In genomic region chr2:207334631-207335371, GRCh38 we compare ENCODE assay signal across 8 cellular contexts.
DNase-seq lines count a peak whose midpoint lies in the region; ATAC-seq and TF ChIP-seq lines count a peak whose summit lies in the region.

No MANE protein-coding gene starts in this region.

- H2AFZ ChIP-seq in SK-N-SH (ENCODE audit: low read depth): peak overlapping the region; percentile 70; the same call in 1 of the 2 replicates

- 8% methylated on average over 19 of the region's 20 CpGs for WGBS in SK-N-SH (ENCODE audit: low lambda C conversion rate)

- H3K27ac ChIP-seq in SK-N-SH (ENCODE audit: low read depth in 2 of 2, low read length in 1 of 2) (peak overlapping the region; percentile 66 to 99; a peak in 3 of 4 replicates), dorsolateral prefrontal cortex (peak overlapping the region in 39 of 59 donors; percentile 6 to 81 (median 49))

- peak; percentile 41 for ATAC-seq in HG02610 (IDR thresholded peaks at IDR 0.05; ENCODE audit: unreplicated experiment)

- peak overlapping the region; percentile 91 for H3K9ac ChIP-seq in SK-N-SH

- TF ChIP-seq CTCF in GM10248 (IDR thresholded peaks at IDR 0.05; ENCODE audit: control extremely low read depth, extremely low read depth, low read depth, missing control alignments) (no peak), SK-N-SH (IDR thresholded peaks at IDR 0.05) (no peak), dorsolateral prefrontal cortex (IDR thresholded peaks at IDR 0.05 in 54 of 56, conservative IDR thresholded peaks at IDR 0.05 in 2 of 56; ENCODE audit: low read depth in 1 of 56, partially characterized antibody in 56 of 56) (peak in 1 of 56 donors; percentile 11)

- H3K4me3 ChIP-seq in SK-N-SH (ENCODE audit: low read depth in 2 of 2, low read length in 1 of 2): peak overlapping the region; percentile 13 to 40; a peak in 3 of 4 replicates
- H3K4me3 ChIP-seq in dorsolateral prefrontal cortex: peak overlapping the region in 51 of 59 donors; percentile 4 to 56 (median 34)

- DNase-seq in GM10248 (ENCODE audit: extremely low spot score) (peak; percentile 27), SK-N-SH (no peak), dorsolateral prefrontal cortex (peak in 3 of 10 donors; percentile 21 to 62 (median 43)), lung microvascular endothelial cell (ENCODE audit: low read depth in 2 of 2) (peak; percentile 93 to 100), stromal cell of bone marrow (ENCODE audit: low read depth) (peak; percentile 94), NCI-H2081 treated with DMSO at 0.1 percent for 48 hours (lab: John Stamatoyannopoulos, UW) (no peak), germinal center (ENCODE audit: low spot score) (no peak)

- H4K20me1 ChIP-seq in SK-N-SH (ENCODE audit: insufficient read depth): no peaks in the 10 kb centered on the region

- no peaks in the 10 kb centered on the region for H3K9me3 ChIP-seq in SK-N-SH

- H3K9me2 ChIP-seq in SK-N-SH: no peaks in the 10 kb centered on the region

- peaks cover 42% of the 10 kb centered on the region for H3F3A ChIP-seq in SK-N-SH (replicated peaks; ENCODE audit: insufficient read depth)

- no peaks in the 10 kb centered on the region for H3K79me2 ChIP-seq in SK-N-SH (ENCODE audit: insufficient read depth)

- TF ChIP-seq EP300 in SK-N-SH (IDR thresholded peaks at IDR 0.05; ENCODE audit: borderline replicate concordance in 1 of 2, low read depth in 1 of 2, low read length in 1 of 2): no peak; a peak in 3 of 4 replicates

- H3K4me1 ChIP-seq in SK-N-SH (ENCODE audit: control insufficient read depth in 1 of 2, insufficient read depth in 2 of 2, low read depth in 1 of 2, low read length in 1 of 2): peaks cover 13 to 40% of the 10 kb centered on the region in 2 experiments; a peak in 3 of 4 replicates

- TF ChIP-seq RAD21 in SK-N-SH (IDR thresholded peaks at IDR 0.05; ENCODE audit: low read length): no peak

- no peaks in the 10 kb centered on the region for H3K27me3 ChIP-seq in SK-N-SH (ENCODE audit: insufficient read depth)
- no peaks in the 10 kb centered on the region for H3K27me3 ChIP-seq in dorsolateral prefrontal cortex

- H3K4me2 ChIP-seq in SK-N-SH: peak overlapping the region; percentile 76

- intact Hi-C loops in dorsolateral prefrontal cortex (cut with DNase I): loop anchor here (5.0 to 10.0 kb wide), 2 partner anchors 122 to 170 kb away; partner anchors contain the start of gene KLF7 (in 1 of the 2)

- CTCF ChIA-PET in GM10248 (lab: Yijun Ruan, JAX): interaction anchor here (1.0 to 1.6 kb wide), 4 partner anchors 12 to 49 kb away, joined by 3 to 6 read pairs (median 3); no protein-coding TSS in a partner anchor
- CTCF ChIA-PET in SK-N-SH (lab: Yijun Ruan, JAX): no interaction called here

- no peaks in the 10 kb centered on the region for H3K36me3 ChIP-seq in SK-N-SH (replicated peaks in 1 of 2; ENCODE audit: control insufficient read depth in 1 of 2, insufficient read depth in 2 of 2, low read length in 1 of 2)

- POLR2A ChIA-PET in GM10248 (lab: Yijun Ruan, JAX): interaction anchor here (0.9 kb wide), 1 partner anchor 46 kb away, joined by 3 read pairs; no protein-coding TSS in a partner anchor
- POLR2A ChIA-PET in SK-N-SH (lab: Yijun Ruan, JAX): interaction anchor here (0.6 kb wide), 1 partner anchor 168 kb away, joined by 3 read pairs; the partner anchor contains the start of gene KLF7

TF ChIP-seq in SK-N-SH, 30 proteins besides CTCF, POLR2A, EP300 and RAD21 (continues in another document):
- TF ChIP-seq RCOR1 (IDR thresholded peaks at IDR 0.05; ENCODE audit: low read length): no peak
- no peak for TF ChIP-seq GATA2 (CRISPR knock-in tag; IDR thresholded peaks at IDR 0.05)
- TF ChIP-seq SIN3A (IDR thresholded peaks at IDR 0.05; ENCODE audit: borderline replicate concordance, low read depth, low read length): peak; percentile 58; the same call in 1 of the 2 replicates
- no peak for TF ChIP-seq SMC3 (IDR thresholded peaks at IDR 0.05; ENCODE audit: low read depth, low read length)
- TF ChIP-seq POLR2AphosphoS5 (IDR thresholded peaks at IDR 0.05; ENCODE audit: low read depth, low read length): peak; percentile 69; the same call in 1 of the 2 replicates
- TF ChIP-seq NFIC (IDR thresholded peaks at IDR 0.05; ENCODE audit: borderline replicate concordance): peak; percentile 81
- TF ChIP-seq USF1 (IDR thresholded peaks at IDR 0.05; ENCODE audit: borderline replicate concordance, low read depth): no peak
- TF ChIP-seq EZH2phosphoT487 (IDR thresholded peaks at IDR 0.05; ENCODE audit: borderline replicate concordance, low read depth): no peak
- peak; percentile 86 for TF ChIP-seq TCF12 (IDR thresholded peaks at IDR 0.05)
- no peak for TF ChIP-seq CHD2 (IDR thresholded peaks at IDR 0.05; ENCODE audit: low read length, partially characterized antibody)
- TF ChIP-seq, protein P1, sequence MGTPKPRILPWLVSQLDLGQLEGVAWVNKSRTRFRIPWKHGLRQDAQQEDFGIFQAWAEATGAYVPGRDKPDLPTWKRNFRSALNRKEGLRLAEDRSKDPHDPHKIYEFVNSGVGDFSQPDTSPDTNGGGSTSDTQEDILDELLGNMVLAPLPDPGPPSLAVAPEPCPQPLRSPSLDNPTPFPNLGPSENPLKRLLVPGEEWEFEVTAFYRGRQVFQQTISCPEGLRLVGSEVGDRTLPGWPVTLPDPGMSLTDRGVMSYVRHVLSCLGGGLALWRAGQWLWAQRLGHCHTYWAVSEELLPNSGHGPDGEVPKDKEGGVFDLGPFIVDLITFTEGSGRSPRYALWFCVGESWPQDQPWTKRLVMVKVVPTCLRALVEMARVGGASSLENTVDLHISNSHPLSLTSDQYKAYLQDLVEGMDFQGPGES (IDR thresholded peaks at IDR 0.05; ENCODE audit: low read depth, low read length): no peak
- peak; percentile 80 for TF ChIP-seq RXRA (IDR thresholded peaks at IDR 0.05; ENCODE audit: borderline replicate concordance, low read depth)
- TF ChIP-seq ZBTB33 (IDR thresholded peaks at IDR 0.05; ENCODE audit: borderline replicate concordance, low read depth): peak; percentile 64; the same call in 1 of the 2 replicates
- TF ChIP-seq ELF1 (IDR thresholded peaks at IDR 0.05): no peak
- no peak for TF ChIP-seq RFX5 (IDR thresholded peaks at IDR 0.05; ENCODE audit: low read length)
- no peak for TF ChIP-seq MXI1 (IDR thresholded peaks at IDR 0.05; ENCODE audit: low read depth, low read length)
- TF ChIP-seq, protein P2, sequence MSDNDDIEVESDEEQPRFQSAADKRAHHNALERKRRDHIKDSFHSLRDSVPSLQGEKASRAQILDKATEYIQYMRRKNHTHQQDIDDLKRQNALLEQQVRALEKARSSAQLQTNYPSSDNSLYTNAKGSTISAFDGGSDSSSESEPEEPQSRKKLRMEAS (IDR thresholded peaks at IDR 0.05; ENCODE audit: low read depth): no peak; the same call in 1 of the 2 replicates
- TF ChIP-seq, protein P3, sequence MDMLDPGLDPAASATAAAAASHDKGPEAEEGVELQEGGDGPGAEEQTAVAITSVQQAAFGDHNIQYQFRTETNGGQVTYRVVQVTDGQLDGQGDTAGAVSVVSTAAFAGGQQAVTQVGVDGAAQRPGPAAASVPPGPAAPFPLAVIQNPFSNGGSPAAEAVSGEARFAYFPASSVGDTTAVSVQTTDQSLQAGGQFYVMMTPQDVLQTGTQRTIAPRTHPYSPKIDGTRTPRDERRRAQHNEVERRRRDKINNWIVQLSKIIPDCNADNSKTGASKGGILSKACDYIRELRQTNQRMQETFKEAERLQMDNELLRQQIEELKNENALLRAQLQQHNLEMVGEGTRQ (IDR thresholded peaks at IDR 0.05; ENCODE audit: borderline replicate concordance, low read depth, low read length): no peak
- TF ChIP-seq YY1 (IDR thresholded peaks at IDR 0.05; ENCODE audit: low read depth): peak; percentile 30; the same call in 1 of the 2 replicates
- TF ChIP-seq NRF1 (IDR thresholded peaks at IDR 0.05; ENCODE audit: low read depth, low read length): no peak

Comparison
In these comparisons a context has a peak if more than half of its experiments do, and no peak if none do; other contexts are left out.
1. DNase-seq: peak in GM10248 (single experiment), lung microvascular endothelial cell (2 of 2) and stromal cell of bone marrow (single experiment); none in SK-N-SH (single experiment), NCI-H2081 treated with DMSO at 0.1 percent for 48 hours (single experiment) and germinal center (single experiment).